9 cellular contexts compared by ENCODE assay signal in genomic region chr3:11154953-11155325, GRCh38. TPM values are rescaled to one million over a fixed set of nuclear protein-coding genes. Genes with fewer than 3 reads are reported as not detected.
DNase-seq lines count a peak whose midpoint lies in the region; ATAC-seq and TF ChIP-seq lines count a peak whose summit lies in the region.
"Had no signal": no experiment of that assay in that cellular context is flagged by ENCODE, and none has a peak within 500 bp of the region (broad histone marks: within the 10 kb centered on the region; RNA-seq: fewer than 3 reads in every experiment).

No MANE protein-coding gene starts in this region.

- H3K79me2 ChIP-seq in MM.1S (ENCODE audit: low read length): no peaks in the 10 kb centered on the region

- H3K27ac ChIP-seq in testis (peak overlapping the region in 1 of 2 donors; percentile 10), MM.1S (ENCODE audit: low read length) (no peak overlapping the region)

- H3K4me1 ChIP-seq in testis: peaks cover 11% of the 10 kb centered on the region
- H3K4me1 ChIP-seq in MM.1S (ENCODE audit: low read length): no peaks in the 10 kb centered on the region

- TF ChIP-seq CTCF in brain (conservative IDR thresholded peaks at IDR 0.05): no peak
- TF ChIP-seq CTCF in testis (IDR thresholded peaks at IDR 0.05): no peak
- TF ChIP-seq CTCF in MM.1S (IDR thresholded peaks at IDR 0.05; ENCODE audit: low read length): no peak

- TF ChIP-seq POLR2A in testis (IDR thresholded peaks at IDR 0.05): no peak

- peak; percentile 20 for DNase-seq in NCI-H2227 (lab: John Stamatoyannopoulos, UW; ENCODE audit: unreplicated experiment)
- no peak for DNase-seq in NCI-H2227 treated with DMSO at 0.1 percent for 48 hours (lab: John Stamatoyannopoulos, UW)
- peak; percentile 60 for DNase-seq in left kidney (ENCODE audit: low read depth, low spot score)
- no peak for DNase-seq in testis
- DNase-seq in SHP77 (lab: John Stamatoyannopoulos, UW): no peak
- DNase-seq in MM.1S: no peak
- DNase-seq: NCI-H774 had no signal

- H3K36me3 Mint-ChIP-seq in brain: no peaks in the 10 kb centered on the region

- H3F3A ChIP-seq in MM.1S (ENCODE audit: insufficient read depth, low read length): no peaks in the 10 kb centered on the region

- H3K4me1 Mint-ChIP-seq in brain: peaks cover 34% of the 10 kb centered on the region

- H3K27ac Mint-ChIP-seq in brain: peak overlapping the region in 3 of 5 experiments; percentile 17 to 81 (median 75)

- no peak overlapping the region for H2AFZ ChIP-seq in MM.1S (ENCODE audit: low read length)

- H4K20me1 ChIP-seq in MM.1S (ENCODE audit: insufficient read depth, low read length): no peaks in the 10 kb centered on the region

- no peak overlapping the region for H3K9ac ChIP-seq in MM.1S (ENCODE audit: low read length)

- ATAC-seq in GM19328 (IDR thresholded peaks at IDR 0.05; ENCODE audit: unreplicated experiment): no peak

- H3K27me3 Mint-ChIP-seq in brain: peaks cover 87% of the 10 kb centered on the region

- H3K4me3 Mint-ChIP-seq in brain: peak overlapping the region; percentile 78 to 88 (median 86)

- no peaks in the 10 kb centered on the region for H3K9me3 ChIP-seq in testis
- no peaks in the 10 kb centered on the region for H3K9me3 ChIP-seq in MM.1S (replicated peaks; ENCODE audit: insufficient read depth, low read length)

- no peak overlapping the region for H3K4me2 ChIP-seq in MM.1S (ENCODE audit: low read depth, low read length)

- intact Hi-C loops in testis (cut with DNase I; ENCODE audit: low total_unique reads): no loop called here

- H3K27me3 ChIP-seq in testis: no peaks in the 10 kb centered on the region
- H3K27me3 ChIP-seq in MM.1S (replicated peaks; ENCODE audit: insufficient read depth, low read length): no peaks in the 10 kb centered on the region; the same call in none of the 2 replicates

- no peaks in the 10 kb centered on the region for H3K9me2 ChIP-seq in MM.1S (replicated peaks; ENCODE audit: insufficient read depth, low read length)

- peaks cover 0 to 11% (median 0%) of the 10 kb centered on the region in 5 experiments for H3K9me3 Mint-ChIP-seq in brain

- 2% methylated on average over 10 of the region's 10 CpGs for WGBS in testis, 2 donors

- peak overlapping the region; percentile 55 to 59 for H3K4me3 ChIP-seq in testis
- no peak overlapping the region for H3K4me3 ChIP-seq in MM.1S (ENCODE audit: low read length)

- H3K36me3 ChIP-seq in testis (ENCODE audit: low read depth, missing control alignments) (no peaks in the 10 kb centered on the region), MM.1S (replicated peaks; ENCODE audit: insufficient read depth, low read length) (no peaks in the 10 kb centered on the region)

RNA-seq across cellular contexts. Expression of gene HRH1, which starts 0.6 kb away (rescaled TPM):
- polyA plus RNA-seq in brain (ENCODE audit: insufficient read depth, low read depth, low replicate concordance) (1.3 TPM), testis (ENCODE audit: insufficient read depth, low read depth, low replicate concordance) (3.2 TPM)
- 1 to 10 TPM; 1.6 to 2.5 TPM for total RNA-seq in testis

Comparison
In these comparisons a context has a peak if more than half of its experiments do, and no peak if none do; other contexts are left out.
1. DNase-seq: peak in NCI-H2227 (single experiment) and left kidney (single experiment); none in NCI-H2227 treated with DMSO at 0.1 percent for 48 hours (single experiment), testis (single experiment), SHP77 (0 of 2) and MM.1S (single experiment).